ENCODE assay signal across 17 cellular contexts in the genomic region with DNA sequence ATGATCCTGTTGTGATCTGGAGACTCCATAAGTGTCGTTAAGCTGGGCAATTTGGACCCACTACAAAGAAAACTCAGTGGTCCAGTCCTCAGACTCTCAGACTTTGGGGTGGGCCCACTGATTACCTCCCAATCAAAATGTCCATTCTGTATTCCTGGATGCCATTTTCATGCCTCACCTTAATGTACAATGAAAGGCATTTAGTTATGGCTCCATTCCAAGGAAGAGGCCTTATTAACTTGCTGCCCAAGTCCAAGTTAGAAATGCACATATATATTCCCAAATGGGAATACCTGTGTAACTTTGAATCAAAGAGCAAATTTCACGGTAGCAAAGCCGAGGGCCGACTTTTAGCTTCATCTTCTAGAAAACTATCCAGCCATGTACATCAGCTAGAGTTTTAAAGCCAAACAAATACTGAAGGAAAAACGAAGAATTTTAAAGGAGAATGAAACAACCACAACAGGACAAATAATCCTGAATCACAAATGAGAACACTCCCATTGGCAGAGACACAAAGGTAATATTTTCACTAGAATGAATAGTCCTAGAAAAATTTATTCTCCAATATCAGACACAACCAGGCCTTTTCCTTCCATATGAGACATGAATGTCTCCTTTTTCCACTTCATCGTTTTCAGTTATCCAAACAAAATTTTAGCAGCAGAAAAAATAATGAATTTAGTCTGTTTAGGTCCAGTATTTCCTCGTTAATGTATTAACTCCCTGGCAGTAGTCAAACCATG.
DNase-seq lines count a peak whose midpoint lies in the region; ATAC-seq, FAIRE-seq and TF ChIP-seq lines count a peak whose summit lies in the region.
"Had no signal": no experiment of that assay in that cellular context is flagged by ENCODE, and none has a peak within 500 bp of the region (broad histone marks: within the 10 kb centered on the region; RNA-seq: fewer than 3 reads in every experiment).

No MANE protein-coding gene starts in this region.

- H2BK120ac ChIP-seq in IMR-90 (ENCODE audit: low read depth, low read length) = peak overlapping the region; percentile 58; the same call in 1 of the 2 replicates

- TF ChIP-seq POLR2A in IMR-90 (IDR thresholded peaks at IDR 0.05; ENCODE audit: low read depth, low read length) (no peak), esophagus muscularis mucosa (IDR thresholded peaks at IDR 0.05; ENCODE audit: low read depth) (no peak)

- POLR2A ChIA-PET in IMR-90 (lab: Charles Lee; ENCODE audit: unreplicated experiment) = no interaction called here
- POLR2A ChIA-PET in activated CD8-positive, alpha-beta T cell treated with anti-CD3 and anti-CD28 coated beads, Interleukin-2, amount 10 ng/mL, durations not matched to agents 7 days and 5 days (lab: Charles Lee) = no interaction called here

- H3K4me1 ChIP-seq in IMR-90 (ENCODE audit: control insufficient read depth, insufficient read depth, low read length) (peaks cover 4% of the 10 kb centered on the region; the same call in 1 of the 2 replicates), esophagus muscularis mucosa (no peaks in the 10 kb centered on the region), left ventricle myocardium inferior (no peaks in the 10 kb centered on the region)
- H3K4me1 ChIP-seq: pancreas had no signal

- TF ChIP-seq CTCF in IMR-90 (conservative IDR thresholded peaks at IDR 0.05; ENCODE audit: low read depth, low read length) (no peak), bronchial epithelial cell (IDR thresholded peaks at IDR 0.05; ENCODE audit: insufficient read depth, low read length, severe bottlenecking) (no peak), esophagus muscularis mucosa (IDR thresholded peaks at IDR 0.05) (no peak), left ventricle myocardium inferior (IDR thresholded peaks at IDR 0.05; ENCODE audit: borderline replicate concordance) (no peak)

- H4K91ac ChIP-seq in IMR-90 (ENCODE audit: insufficient read depth, low read depth, low read length) = no peak overlapping the region

- no peak for TF ChIP-seq RAD21 in IMR-90 (IDR thresholded peaks at IDR 0.05; ENCODE audit: low read length)

- ATAC-seq in IMR-90 (ENCODE audit: low read depth) = peak; percentile 31; the same call in 1 of the 2 replicates
- ATAC-seq in activated CD8-positive, alpha-beta T cell treated with anti-CD3 and anti-CD28 coated beads, Interleukin-2, amount 10 ng/mL, durations not matched to agents 7 days and 5 days = no peak
- ATAC-seq: stimulated activated effector memory CD8-positive, alpha-beta T cell treated with anti-CD3 and anti-CD28 coated beads, Interleukin-12 subunit alpha, Interleukin-12 subunit beta, amount 100 ng/mL, for 72 hours; T-helper 17 cell had no signal

- no peak overlapping the region for H2AK9ac ChIP-seq in IMR-90 (replicated peaks; ENCODE audit: low read depth, low read length, poor library complexity)

- no peaks in the 10 kb centered on the region for H3K9me3 Mint-ChIP-seq in activated CD8-positive, alpha-beta T cell treated with anti-CD3 and anti-CD28 coated beads, Interleukin-2, amount 10 ng/mL, durations not matched to agents 7 days and 5 days (ENCODE audit: insufficient read depth)

- no peak overlapping the region for H2BK15ac ChIP-seq in IMR-90 (ENCODE audit: low read depth, low read length)

- peak overlapping the region; percentile 62; the same call in 1 of the 2 replicates for H3K18ac ChIP-seq in IMR-90 (ENCODE audit: low read depth, low read length)

- H2AFZ ChIP-seq in IMR-90 (replicated peaks; ENCODE audit: low read length, poor library complexity) = no peak overlapping the region

- no peak overlapping the region for H3K4me3 Mint-ChIP-seq in activated CD8-positive, alpha-beta T cell treated with anti-CD3 and anti-CD28 coated beads, Interleukin-2, amount 10 ng/mL, durations not matched to agents 7 days and 5 days
- H3K4me3 Mint-ChIP-seq: CD4-positive, alpha-beta memory T cell; dendritic cell treated with granulocyte-macrophage colony-stimulating factor and Interleukin-4, amounts not matched to agents 40 ng/mL and 50 ng/mL, for 4 days; stimulated activated effector memory CD8-positive, alpha-beta T cell treated with anti-CD3 and anti-CD28 coated beads, Interleukin-12 subunit alpha, Interleukin-12 subunit beta, amount 100 ng/mL, for 72 hours; T-helper 17 cell had no signal

- H2AK5ac ChIP-seq in IMR-90 (ENCODE audit: low read depth, low read length) = no peak overlapping the region

- H3K27me3 Mint-ChIP-seq in activated CD8-positive, alpha-beta T cell treated with anti-CD3 and anti-CD28 coated beads, Interleukin-2, amount 10 ng/mL, durations not matched to agents 7 days and 5 days (ENCODE audit: low read depth) = no peaks in the 10 kb centered on the region
- H3K27me3 Mint-ChIP-seq: CD4-positive, alpha-beta memory T cell; dendritic cell treated with granulocyte-macrophage colony-stimulating factor and Interleukin-4, amounts not matched to agents 40 ng/mL and 50 ng/mL, for 4 days; T-helper 17 cell had no signal

- DNase-seq in A172 (ENCODE audit: low spot score) (peak; percentile 47), IMR-90 (peak; percentile 45), bronchial epithelial cell (ENCODE audit: low read depth) (peak; percentile 89), kidney tubule cell (ENCODE audit: low spot score) (peak; percentile 79), esophagus muscularis mucosa (ENCODE audit: extremely low spot score) (no peak), NCI-H1105 (lab: John Stamatoyannopoulos, UW) (no peak), left ventricle myocardium inferior (no peak)
- DNase-seq in activated CD8-positive, alpha-beta T cell treated with anti-CD3 and anti-CD28 coated beads, Interleukin-2, amount 10 ng/mL, durations not matched to agents 7 days and 5 days = no peak
- DNase-seq: CD4-positive, alpha-beta memory T cell; hypothalamus; KBM-7; NCI-H1092; pancreas; RPMI8226; T-helper 17 cell had no signal

- no peak overlapping the region for H3K27ac ChIP-seq in IMR-90 (ENCODE audit: insufficient read depth, low read length)
- H3K27ac ChIP-seq in esophagus muscularis mucosa (replicated peaks in 1 of 4) = no peak overlapping the region
- H3K27ac ChIP-seq in left ventricle myocardium inferior (replicated peaks) = no peak overlapping the region
- H3K27ac ChIP-seq: pancreas had no signal

- H3K36me3 Mint-ChIP-seq in activated CD8-positive, alpha-beta T cell treated with anti-CD3 and anti-CD28 coated beads, Interleukin-2, amount 10 ng/mL, durations not matched to agents 7 days and 5 days (ENCODE audit: low read depth) = no peaks in the 10 kb centered on the region
- H3K36me3 Mint-ChIP-seq: CD4-positive, alpha-beta memory T cell; stimulated activated effector memory CD8-positive, alpha-beta T cell treated with anti-CD3 and anti-CD28 coated beads, Interleukin-12 subunit alpha, Interleukin-12 subunit beta, amount 100 ng/mL, for 72 hours had no signal

- dilution Hi-C loops in IMR-90 (cut with HindIII; ENCODE audit: low sequenced_read_pairs, unreplicated experiment) = no loop called here

- CTCF ChIA-PET in IMR-90 (lab: Yijun Ruan, JAX) = no interaction called here
- CTCF ChIA-PET in activated CD8-positive, alpha-beta T cell treated with anti-CD3 and anti-CD28 coated beads, Interleukin-2, amount 10 ng/mL, durations not matched to agents 7 days and 5 days (lab: Charles Lee) = no interaction called here

- H3K9ac ChIP-seq in IMR-90 (ENCODE audit: low read depth, low read length) = no peak overlapping the region

- H4K20me1 ChIP-seq in IMR-90 (ENCODE audit: insufficient read depth, low read length) = no peaks in the 10 kb centered on the region

- H3K27ac Mint-ChIP-seq in activated CD8-positive, alpha-beta T cell treated with anti-CD3 and anti-CD28 coated beads, Interleukin-2, amount 10 ng/mL, durations not matched to agents 7 days and 5 days = no peak overlapping the region
- H3K27ac Mint-ChIP-seq: CD4-positive, alpha-beta memory T cell; dendritic cell treated with granulocyte-macrophage colony-stimulating factor and Interleukin-4, amounts not matched to agents 40 ng/mL and 50 ng/mL, for 4 days; stimulated activated effector memory CD8-positive, alpha-beta T cell treated with anti-CD3 and anti-CD28 coated beads, Interleukin-12 subunit alpha, Interleukin-12 subunit beta, amount 100 ng/mL, for 72 hours; T-helper 17 cell had no signal

- peak overlapping the region; percentile 59 for H2BK5ac ChIP-seq in IMR-90 (ENCODE audit: low read depth, low read length, poor library complexity, severe bottlenecking)

- TF ChIP-seq EP300 in esophagus muscularis mucosa (IDR thresholded peaks at IDR 0.05) = no peak

- in situ Hi-C loops in IMR-90 (cut with MboI; ENCODE audit: low sequenced_read_pairs) = no loop called here

- no peaks in the 10 kb centered on the region for H3K4me1 Mint-ChIP-seq in activated CD8-positive, alpha-beta T cell treated with anti-CD3 and anti-CD28 coated beads, Interleukin-2, amount 10 ng/mL, durations not matched to agents 7 days and 5 days (ENCODE audit: low read depth)
- H3K4me1 Mint-ChIP-seq: CD4-positive, alpha-beta memory T cell; stimulated activated effector memory CD8-positive, alpha-beta T cell treated with anti-CD3 and anti-CD28 coated beads, Interleukin-12 subunit alpha, Interleukin-12 subunit beta, amount 100 ng/mL, for 72 hours; T-helper 17 cell had no signal

- H4K5ac ChIP-seq in IMR-90 (ENCODE audit: low read depth, low read length) = peak overlapping the region; percentile 35; the same call in 1 of the 2 replicates

- no TSS peak for BruUV-seq in IMR-90 (replicated peaks; lab: Mats Ljungman, UMichigan)

- intact Hi-C loops in IMR-90 (cut with micrococcal nuclease) = no loop called here
- intact Hi-C loops in esophagus muscularis mucosa (cut with DNase I) = no loop called here
- intact Hi-C loops in left ventricle myocardium inferior (cut with micrococcal nuclease) = no loop called here

- 0 out of 2 replicates have a peak overlapping the region, but pooled peaks have one; percentile 27 for H3K14ac ChIP-seq in IMR-90 (replicated peaks; ENCODE audit: low read depth, low read length)

- H3K27me3 ChIP-seq in IMR-90 (ENCODE audit: control insufficient read depth, insufficient read depth, low read length) (no peaks in the 10 kb centered on the region), bronchial epithelial cell (ENCODE audit: control insufficient read depth, insufficient read depth, low read length) (no peaks in the 10 kb centered on the region), esophagus muscularis mucosa (no peaks in the 10 kb centered on the region), left ventricle myocardium inferior (ENCODE audit: low read depth) (no peaks in the 10 kb centered on the region)
- H3K27me3 ChIP-seq: pancreas had no signal

- peak overlapping the region; percentile 35; the same call in 1 of the 2 replicates for H3K4ac ChIP-seq in IMR-90 (ENCODE audit: low read depth, low read length)

- H3K36me3 ChIP-seq in IMR-90 (ENCODE audit: control insufficient read depth, insufficient read depth, low read length) (no peaks in the 10 kb centered on the region), bronchial epithelial cell (ENCODE audit: control insufficient read depth, insufficient read depth, low read length) (no peaks in the 10 kb centered on the region), esophagus muscularis mucosa (no peaks in the 10 kb centered on the region), left ventricle myocardium inferior (no peaks in the 10 kb centered on the region)
- H3K36me3 ChIP-seq: pancreas had no signal

- H3K9me1 ChIP-seq in IMR-90 (ENCODE audit: insufficient read depth, low read length) = no peaks in the 10 kb centered on the region

- peak overlapping the region; percentile 36; the same call in 1 of the 2 replicates for H2BK20ac ChIP-seq in IMR-90 (ENCODE audit: low read depth, low read length)

- no peaks in the 10 kb centered on the region for H3K79me1 ChIP-seq in IMR-90 (ENCODE audit: low read depth in 1 of 2, low read length in 2 of 2)

- 56% methylated on average over 1 of the region's 7 CpGs; no CpG with 5 or more reads in 1 of the 2 experiments for WGBS in IMR-90 (ENCODE audit: extremely low coverage in 2 of 2, insufficient read length in 1 of 2), 2 experiments
- 78% methylated on average over 7 of the region's 7 CpGs for WGBS in esophagus muscularis mucosa

- H3K4me3 ChIP-seq in IMR-90 (ENCODE audit: insufficient read depth, low read depth, low read length) (no peak overlapping the region), bronchial epithelial cell (ENCODE audit: low read depth, low read length) (no peak overlapping the region), esophagus muscularis mucosa (no peak overlapping the region), left ventricle myocardium inferior (no peak overlapping the region)
- H3K4me3 ChIP-seq: pancreas had no signal

- no peak overlapping the region for H3K23ac ChIP-seq in IMR-90 (ENCODE audit: low read depth, low read length)

- FAIRE-seq in bronchial epithelial cell (lab: Jason Lieb, UNC) = no peak
- FAIRE-seq: pancreas had no signal

- H3K56ac ChIP-seq in IMR-90 (ENCODE audit: extremely low read depth, insufficient read depth, low read length) = no peak overlapping the region

- H3K9me3 ChIP-seq in IMR-90 (ENCODE audit: control insufficient read depth, insufficient read depth, low read length) (no peaks in the 10 kb centered on the region), esophagus muscularis mucosa (no peaks in the 10 kb centered on the region), left ventricle myocardium inferior (replicated peaks) (peaks cover 5% of the 10 kb centered on the region)
- H3K9me3 ChIP-seq: pancreas had no signal

- H4K8ac ChIP-seq in IMR-90 (ENCODE audit: low read depth in 2 of 2, low read length in 2 of 2) = peak overlapping the region in 1 of 2 experiments; percentile 61; a peak in 1 of 4 replicates

- H3K4me2 ChIP-seq in IMR-90 (ENCODE audit: low read depth, low read length) = no peak overlapping the region; the same call in 1 of the 2 replicates

Comparison
In these comparisons a context has a peak if more than half of its experiments do, and no peak if none do; other contexts are left out.
1. DNase-seq: peak in A172 (single experiment), IMR-90 (single experiment), bronchial epithelial cell (single experiment) and kidney tubule cell (single experiment); none in esophagus muscularis mucosa (single experiment), activated CD8-positive, alpha-beta T cell treated with anti-CD3 and anti-CD28 coated beads, Interleukin-2, amount 10 ng/mL, durations not matched to agents 7 days and 5 days (single experiment), NCI-H1105 (single experiment) and left ventricle myocardium inferior (single experiment).